17 cellular contexts compared by ENCODE assay signal in genomic region chr5:142106061-142106460, GRCh38. TPM values are rescaled to one million over a fixed set of nuclear protein-coding genes. Genes with fewer than 3 reads are reported as not detected.
DNase-seq lines count a peak whose midpoint lies in the region; ATAC-seq, FAIRE-seq and TF ChIP-seq lines count a peak whose summit lies in the region.
"Had no signal": no experiment of that assay in that cellular context is flagged by ENCODE, and none has a peak within 500 bp of the region (broad histone marks: within the 10 kb centered on the region; RNA-seq: fewer than 3 reads in every experiment).

No MANE protein-coding gene starts in this region.

- 6 to 7% methylated on average over 3 of the region's 3 CpGs for WGBS in aorta, 2 donors
- WGBS in small intestine, 3 donors = 57 to 69% (median 61%) methylated on average over 3 of the region's 3 CpGs

- H3K36me3 ChIP-seq in breast epithelium (no peaks in the 10 kb centered on the region), aorta (ENCODE audit: control insufficient read depth in 1 of 2, insufficient read depth in 2 of 2, low read length in 1 of 2) (no peaks in the 10 kb centered on the region), small intestine (ENCODE audit: control insufficient read depth in 2 of 2, insufficient read depth in 2 of 2, low read length in 2 of 2) (no peaks in the 10 kb centered on the region)
- H3K36me3 ChIP-seq: spleen had no signal

- POLR2A ChIA-PET in MCF 10A (lab: Yijun Ruan, JAX) = interaction anchor here (0.8 to 2.4 kb wide), 3 partner anchors 37 to 102 kb away, joined by 3 to 11 read pairs (median 3); no protein-coding TSS in a partner anchor
- POLR2A ChIA-PET in GM10248 (lab: Yijun Ruan, JAX) = no interaction called here

- no peak for FAIRE-seq in small intestine (lab: Jason Lieb, UNC)
- FAIRE-seq: astrocyte had no signal

- no peak for DNase-seq in breast epithelium (ENCODE audit: low spot score in 2 of 2)
- DNase-seq in MCF 10A (ENCODE audit: unreplicated experiment) = no peak
- no peak for DNase-seq in coronary artery (ENCODE audit: low spot score)
- peak in 1 of 2 donors; percentile 56 for DNase-seq in aorta
- DNase-seq in small intestine = no peak
- DNase-seq in nephron progenitor cell = no peak
- no peak for DNase-seq in GM10248 (ENCODE audit: extremely low spot score)
- DNase-seq: AML-193, glutamatergic neuron, natural killer cell, NCI-H146, NCI-H748 treated with DMSO at 0.1 percent for 48 hours, SHP77, spleen, trophoblast cell had no signal

- BruUV-seq in MCF 10A (replicated peaks; lab: Mats Ljungman, UMichigan) = no TSS peak

- H3K4me1 ChIP-seq in breast epithelium = peaks cover 3 to 6% of the 10 kb centered on the region in 2 donors
- peaks cover 0 to 6% of the 10 kb centered on the region in 2 donors for H3K4me1 ChIP-seq in aorta (ENCODE audit: control insufficient read depth in 1 of 2, insufficient read depth in 2 of 2, low read length in 2 of 2)
- peaks cover 0 to 3% of the 10 kb centered on the region in 2 donors for H3K4me1 ChIP-seq in small intestine (ENCODE audit: control insufficient read depth in 2 of 2, insufficient read depth in 1 of 2, low read depth in 1 of 2, low read length in 1 of 2)

- H3K27me3 Mint-ChIP-seq in MCF 10A (ENCODE audit: insufficient read depth, unreplicated experiment) (no peaks in the 10 kb centered on the region), nephron (ENCODE audit: low read depth) (no peaks in the 10 kb centered on the region), nephron progenitor cell (ENCODE audit: low read depth, poor library complexity) (peaks cover 16% of the 10 kb centered on the region)

- no peak overlapping the region for H3K4me3 Mint-ChIP-seq in MCF 10A (ENCODE audit: unreplicated experiment)
- peak overlapping the region in 1 of 3 experiments; percentile 48 for H3K4me3 Mint-ChIP-seq in nephron
- no peak overlapping the region for H3K4me3 Mint-ChIP-seq in nephron progenitor cell
- H3K4me3 Mint-ChIP-seq: natural killer cell had no signal

- H3K27me3 ChIP-seq in breast epithelium (no peaks in the 10 kb centered on the region), aorta (ENCODE audit: control insufficient read depth in 1 of 2, insufficient read depth in 2 of 2, low read length in 1 of 2) (no peaks in the 10 kb centered on the region), small intestine (ENCODE audit: control insufficient read depth in 2 of 2, insufficient read depth in 2 of 2, low read length in 2 of 2) (no peaks in the 10 kb centered on the region)
- H3K27me3 ChIP-seq: spleen had no signal

- no peak overlapping the region for H3K27ac Mint-ChIP-seq in MCF 10A (ENCODE audit: low read depth, unreplicated experiment)
- H3K27ac Mint-ChIP-seq in nephron = peak overlapping the region; percentile 34 to 92 (median 92)
- H3K27ac Mint-ChIP-seq in nephron progenitor cell = no peak overlapping the region

- ATAC-seq in aorta (ENCODE audit: low FRiP score) = peak; percentile 77
- ATAC-seq: natural killer cell had no signal

- no peak for TF ChIP-seq POLR2A in breast epithelium (IDR thresholded peaks at IDR 0.05)

- intact Hi-C loops in breast epithelium (cut with DNase I; ENCODE audit: low total_unique reads) = no loop called here
- intact Hi-C loops in MCF 10A (cut with micrococcal nuclease) = no loop called here
- intact Hi-C loops in aorta (cut with DNase I) = no loop called here

- H3K27ac ChIP-seq in breast epithelium = peak overlapping the region; percentile 54 to 71
- peak overlapping the region; percentile 70 to 87 for H3K27ac ChIP-seq in coronary artery
- H3K27ac ChIP-seq in aorta (ENCODE audit: low read depth in 1 of 2, low read length in 2 of 2) = peak overlapping the region in 1 of 2 donors; percentile 82
- no peak overlapping the region for H3K27ac ChIP-seq in small intestine (ENCODE audit: low read depth in 1 of 2, low read length in 1 of 2)

- TF ChIP-seq CTCF in breast epithelium (IDR thresholded peaks at IDR 0.05) = no peak
- no peak for TF ChIP-seq CTCF in MCF 10A (IDR thresholded peaks at IDR 0.05; ENCODE audit: unreplicated experiment)
- no peak for TF ChIP-seq CTCF in coronary artery (IDR thresholded peaks at IDR 0.05)
- TF ChIP-seq CTCF in nephron (IDR thresholded peaks at IDR 0.05; ENCODE audit: unreplicated experiment in 3 of 3) = no peak
- TF ChIP-seq CTCF in nephron progenitor cell (IDR thresholded peaks at IDR 0.05) = no peak
- TF ChIP-seq CTCF in GM10248 (IDR thresholded peaks at IDR 0.05; ENCODE audit: control extremely low read depth, extremely low read depth, low read depth, missing control alignments) = no peak

- H3K36me3 Mint-ChIP-seq in MCF 10A (ENCODE audit: insufficient read depth, unreplicated experiment) (no peaks in the 10 kb centered on the region), nephron (ENCODE audit: low read depth) (no peaks in the 10 kb centered on the region), nephron progenitor cell (ENCODE audit: low read depth) (no peaks in the 10 kb centered on the region)
- H3K36me3 Mint-ChIP-seq: natural killer cell had no signal

- H3K4me3 ChIP-seq in breast epithelium (no peak overlapping the region), coronary artery (no peak overlapping the region), aorta (ENCODE audit: low read length in 2 of 2) (no peak overlapping the region), small intestine (ENCODE audit: low read depth in 1 of 2, low read length in 2 of 2) (no peak overlapping the region)
- H3K4me3 ChIP-seq: spleen had no signal

- no peaks in the 10 kb centered on the region for H3K9me3 ChIP-seq in breast epithelium
- no peaks in the 10 kb centered on the region for H3K9me3 ChIP-seq in aorta (ENCODE audit: control insufficient read depth, low read length)
- no peaks in the 10 kb centered on the region for H3K9me3 ChIP-seq in small intestine (ENCODE audit: control insufficient read depth, low read depth)
- H3K9me3 ChIP-seq: spleen had no signal

- CTCF ChIA-PET in MCF 10A (lab: Yijun Ruan, JAX) (no interaction called here), GM10248 (lab: Yijun Ruan, JAX) (no interaction called here)

- no peaks in the 10 kb centered on the region for H3K9me3 Mint-ChIP-seq in MCF 10A (ENCODE audit: unreplicated experiment)
- H3K9me3 Mint-ChIP-seq in nephron = no peaks in the 10 kb centered on the region
- H3K9me3 Mint-ChIP-seq in nephron progenitor cell = no peaks in the 10 kb centered on the region
- H3K9me3 Mint-ChIP-seq: natural killer cell had no signal

- H3K4me1 Mint-ChIP-seq in MCF 10A (ENCODE audit: insufficient read depth, unreplicated experiment) = peaks cover 17% of the 10 kb centered on the region
- peaks cover 44% of the 10 kb centered on the region for H3K4me1 Mint-ChIP-seq in nephron
- peaks cover 22% of the 10 kb centered on the region for H3K4me1 Mint-ChIP-seq in nephron progenitor cell

RNA-seq across cellular contexts. Expression of gene NDFIP1, which starts 2.5 kb away (rescaled TPM):
- total RNA-seq in breast epithelium = 100 to 1,000 TPM; 115 to 135 (median 117) TPM
- total RNA-seq in MCF 10A (2022) = 50.8 and 61.6 TPM in 2 replicates
- 100 to 1,000 TPM in 1 of 2 donors, 10 to 100 TPM in 1; 93.7 to 120 TPM for total RNA-seq in aorta
- polyA plus RNA-seq in aorta = 10 to 100 TPM; 45.0 to 63.4 TPM
- polyA plus RNA-seq in small intestine = 10 to 100 TPM; 28.9 to 40.4 (median 34.9) TPM

Comparison
In these comparisons a context has a peak if more than half of its experiments do, and no peak if none do; other contexts are left out.
1. H3K27ac ChIP-seq: peak in breast epithelium (2 of 2) and coronary artery (2 of 2); none in small intestine (0 of 2).
2. H3K27ac Mint-ChIP-seq: peak in nephron (3 of 3); none in MCF 10A (single experiment) and nephron progenitor cell (single experiment).